In genomic region chr13:114199961-114200672, GRCh38 we compare ENCODE assay signal across 22 cellular contexts. TPM values are rescaled to one million over a fixed set of nuclear protein-coding genes. Genes with fewer than 3 reads are reported as not detected.
A peak's percentile ranks its signal among the peaks of the same experiment; 100 is the strongest.
DNase-seq lines count a peak whose midpoint lies in the region; ATAC-seq, FAIRE-seq and TF ChIP-seq lines count a peak whose summit lies in the region.
"Had no signal": no experiment of that assay in that cellular context is flagged by ENCODE, and none has a peak within 500 bp of the region (broad histone marks: within the 10 kb centered on the region; RNA-seq: fewer than 3 reads in every experiment).

No MANE protein-coding gene starts in this region.

- H3K18ac ChIP-seq in H1 (ENCODE audit: extremely low read depth, low read length): no peak overlapping the region

- no peak overlapping the region for H3K4me2 ChIP-seq in H1 (ENCODE audit: insufficient read depth in 1 of 2, low read depth in 2 of 2, low read length in 2 of 2)
- peak overlapping the region; percentile 63 for H3K4me2 ChIP-seq in osteoblast (ENCODE audit: insufficient read depth, low read length)

- no peak overlapping the region for H3K23ac ChIP-seq in H1 (ENCODE audit: insufficient read length)

- peak overlapping the region; percentile 76 for H2AFZ ChIP-seq in H1 (ENCODE audit: low read length)
- H2AFZ ChIP-seq in osteoblast (ENCODE audit: low read length): peak overlapping the region; percentile 68

- H2BK15ac ChIP-seq in H1 (ENCODE audit: low read length): 0 out of 2 replicates have a peak overlapping the region, but pooled peaks have one; percentile 46

- TF ChIP-seq EP300 in H1 (IDR thresholded peaks at IDR 0.05; ENCODE audit: borderline replicate concordance in 1 of 2, low read depth in 2 of 2, low read length in 2 of 2): no peak

- DNase-seq in right cardiac atrium: no peak
- no peak for DNase-seq in left ventricle myocardium superior
- no peak for DNase-seq in H1 (ENCODE audit: low read depth in 1 of 2, low spot score in 2 of 2)
- DNase-seq in osteoblast (ENCODE audit: insufficient read length, low spot score, missing footprints): no peak
- no peak for DNase-seq in NCI-H748 (lab: John Stamatoyannopoulos, UW; ENCODE audit: unreplicated experiment)
- DNase-seq in AG08396 (ENCODE audit: low spot score): no peak
- DNase-seq: ACHN; activated naive CD4-positive, alpha-beta T cell treated with anti-CD3 and anti-CD28 coated beads for 36 hours; CD8-positive, alpha-beta memory T cell; colonic mucosa; foreskin melanocyte; left cardiac atrium; MM.1S; mucosa of descending colon; NCI-H1694 treated with DMSO at 0.1 percent for 48 hours; tibial artery had no signal

- no peak overlapping the region for H2BK12ac ChIP-seq in H1 (ENCODE audit: low read depth, low read length)

- H3K27me3 ChIP-seq in right cardiac atrium (ENCODE audit: control insufficient read depth, insufficient read depth) (no peaks in the 10 kb centered on the region), H1 (replicated peaks in 1 of 4; ENCODE audit: control insufficient read depth in 3 of 4, extremely low read depth in 1 of 4, insufficient read depth in 3 of 4, low read length in 3 of 4) (no peaks in the 10 kb centered on the region), osteoblast (ENCODE audit: insufficient read depth, low read length) (peaks cover 40% of the 10 kb centered on the region)
- H3K27me3 ChIP-seq: colonic mucosa had no signal

- H4K20me1 ChIP-seq in H1 (replicated peaks in 1 of 2; ENCODE audit: control insufficient read depth in 1 of 2, insufficient read depth in 2 of 2, low read length in 2 of 2) (no peaks in the 10 kb centered on the region), osteoblast (ENCODE audit: insufficient read depth, low read length) (no peaks in the 10 kb centered on the region)

- POLR2A ChIA-PET in H1 (lab: Charles Lee; ENCODE audit: partially characterized antibody): no interaction called here

- no peak overlapping the region for H2AK5ac ChIP-seq in H1 (ENCODE audit: low read depth, low read length)

- H3K27ac ChIP-seq in right cardiac atrium (ENCODE audit: low read length): no peak overlapping the region
- no peak overlapping the region for H3K27ac ChIP-seq in H1 (ENCODE audit: low read depth, low read length)
- no peak overlapping the region for H3K27ac ChIP-seq in osteoblast (ENCODE audit: low read depth, low read length)
- H3K27ac ChIP-seq: colonic mucosa, tibial artery had no signal

- no peak for TF ChIP-seq POLR2A in H1 (IDR thresholded peaks at IDR 0.05; ENCODE audit: control extremely low read depth in 1 of 2, low read depth in 2 of 2, low read length in 2 of 2)

- H4K5ac ChIP-seq in H1 (ENCODE audit: insufficient read length, low read depth, low read length): no peak overlapping the region

- H3K36me3 ChIP-seq in H1 (ENCODE audit: control insufficient read depth in 2 of 4, insufficient read depth in 4 of 4, low read length in 3 of 4) (no peaks in the 10 kb centered on the region), osteoblast (ENCODE audit: insufficient read depth, low read length) (no peaks in the 10 kb centered on the region)
- H3K36me3 ChIP-seq: colonic mucosa, tibial artery had no signal

- TF ChIP-seq CTCF in H1 (IDR thresholded peaks at IDR 0.05; ENCODE audit: control extremely low read depth in 1 of 3, insufficient read depth in 1 of 3, low read depth in 1 of 3, low read length in 3 of 3) (no peak), osteoblast (IDR thresholded peaks at IDR 0.05; ENCODE audit: extremely low read depth, low read depth, low read length) (no peak)

- H3K56ac ChIP-seq in H1 (replicated peaks; ENCODE audit: insufficient read length, low read depth, low read length): no peak overlapping the region

- intact Hi-C loops in right cardiac atrium (cut with DNase I) (no loop called here), left ventricle myocardium superior (cut with micrococcal nuclease) (no loop called here)

- ATAC-seq in right cardiac atrium (no peak), left ventricle myocardium superior (no peak), GM18519 (IDR thresholded peaks at IDR 0.05; ENCODE audit: low FRiP score, unreplicated experiment) (no peak)
- ATAC-seq in activated CD4-positive, CD25-positive, alpha-beta regulatory T cell treated with anti-CD3 and anti-CD28 coated beads, Interleukin-2, amount 50 U/mL, for 24 hours: no peak
- ATAC-seq: left cardiac atrium, mucosa of descending colon had no signal

- TF ChIP-seq RAD21 in H1 (IDR thresholded peaks at IDR 0.05 in 1 of 2, conservative IDR thresholded peaks at IDR 0.05 in 1 of 2; ENCODE audit: low read depth in 2 of 2, low read length in 2 of 2): no peak

- H3K23me2 ChIP-seq in H1 (ENCODE audit: low read depth, low read length): no peaks in the 10 kb centered on the region

- H3K14ac ChIP-seq in H1 (ENCODE audit: insufficient read length): no peak overlapping the region

- H3K79me1 ChIP-seq in H1 (ENCODE audit: low read depth, low read length): no peaks in the 10 kb centered on the region

- no peak overlapping the region for H4K91ac ChIP-seq in H1 (replicated peaks; ENCODE audit: insufficient read length, low read length)

- no peak overlapping the region for H4K8ac ChIP-seq in H1 (ENCODE audit: extremely low read depth, insufficient read depth, low read length)

- no peaks in the 10 kb centered on the region for H3K9me3 ChIP-seq in right cardiac atrium (ENCODE audit: control insufficient read depth, low read length)
- H3K9me3 ChIP-seq in H1 (ENCODE audit: insufficient read depth in 2 of 2, low read depth in 1 of 2, low read length in 1 of 2): peaks cover 4 to 10% of the 10 kb centered on the region in 2 experiments; a peak in 1 of 4 replicates
- H3K9me3 ChIP-seq in osteoblast (ENCODE audit: low read depth, low read length): no peaks in the 10 kb centered on the region
- H3K9me3 ChIP-seq: colonic mucosa, mucosa of descending colon, tibial artery had no signal

- H3K4me1 ChIP-seq in right cardiac atrium (ENCODE audit: control insufficient read depth, insufficient read depth, low read length) (no peaks in the 10 kb centered on the region), H1 (replicated peaks in 1 of 4; ENCODE audit: control insufficient read depth in 3 of 4, insufficient read depth in 4 of 4, low read length in 3 of 4) (peaks cover 0 to 4% (median 2%) of the 10 kb centered on the region in 4 experiments; a peak in 4 of 7 replicates), osteoblast (ENCODE audit: insufficient read depth, low read length) (peaks cover 3% of the 10 kb centered on the region)
- H3K4me1 ChIP-seq: colonic mucosa, tibial artery had no signal

- no peak overlapping the region for H3K4ac ChIP-seq in H1 (replicated peaks; ENCODE audit: insufficient read length, low read depth, low read length)

- H3K79me2 ChIP-seq in H1 (ENCODE audit: control insufficient read depth in 1 of 2, insufficient read depth in 2 of 2, low read length in 2 of 2) (no peaks in the 10 kb centered on the region), osteoblast (ENCODE audit: insufficient read depth, low read length) (no peaks in the 10 kb centered on the region)

- FAIRE-seq in H1 (lab: Jason Lieb, UNC): no peak
- FAIRE-seq: TTC549 had no signal

- CTCF ChIA-PET in H1 (lab: Charles Lee; ENCODE audit: partially characterized antibody): interaction anchor here (0.6 kb wide), 1 partner anchor 10 kb away, joined by 3 read pairs; no protein-coding TSS in a partner anchor

- H3K4me3 ChIP-seq in right cardiac atrium (ENCODE audit: low read length) (peak overlapping the region; percentile 0), H1 (ENCODE audit: extremely low read depth in 1 of 4, insufficient read depth in 2 of 4, low read depth in 3 of 4, low read length in 4 of 4) (no peak overlapping the region), osteoblast (ENCODE audit: insufficient read depth, low read length) (peak overlapping the region; percentile 45)
- H3K4me3 ChIP-seq: colonic mucosa, mucosa of descending colon, tibial artery had no signal

- H3K9ac ChIP-seq in H1 (replicated peaks in 1 of 4; ENCODE audit: extremely low read depth in 1 of 4, low read depth in 3 of 4, low read length in 3 of 4): no peak overlapping the region

- no peak overlapping the region for H2BK5ac ChIP-seq in H1 (ENCODE audit: low read depth, low read length)

- H2BK20ac ChIP-seq in H1 (ENCODE audit: low read length): no peak overlapping the region

- no peak overlapping the region for H2BK120ac ChIP-seq in H1 (replicated peaks; ENCODE audit: low read depth, low read length)

- WGBS in right cardiac atrium: 26% methylated on average over 48 of the region's 51 CpGs
- WGBS in H1 (ENCODE audit: extremely low coverage in 1 of 2, insufficient coverage in 1 of 2, insufficient read length in 1 of 2, insufficient replicate concordance in 2 of 2, low coverage in 1 of 2, low lambda C conversion rate in 2 of 2, missing lambda C conversion rate in 1 of 2), 2 experiments: 91% methylated on average over 14 of the region's 51 CpGs; no CpG with 5 or more reads in 1 of the 2 experiments

TF ChIP-seq in H1, 55 proteins besides CTCF, POLR2A, EP300 and RAD21 (continues in another document):
- no peak for TF ChIP-seq TAF7 (optimal IDR thresholded peaks at IDR 0.05; ENCODE audit: borderline replicate concordance, low read depth, low read length)
- TF ChIP-seq TCF12 (IDR thresholded peaks at IDR 0.05; ENCODE audit: low read depth, low read length): no peak

RNA-seq across cellular contexts. Expression of gene CFAP97D2, which starts 21.1 kb away (rescaled TPM):
- total RNA-seq in right cardiac atrium (not detected), left ventricle myocardium superior (not detected), osteoblast (not detected in 2 replicates)
- polyA plus RNA-seq in right cardiac atrium (not detected), H1 (2011; rRNA removed) (not detected in 2 replicates)
- not detected in 2 replicates for total RNA-seq in H1 (2021; fragmentation: NEBNext Ultra II Directional; extraction: Animal tissue kit (Norgen Biotek cat#: 25700))
- polyA plus RNA-seq in H1 (2011; cell fraction: cytosol; rRNA removed): not detected
- polyA plus RNA-seq in H1 (2011; cell fraction: nucleus; rRNA removed): not detected
- not detected in 4 replicates for polyA plus RNA-seq in H1 (2012, experiment 1 of 2)
- not detected for polyA plus RNA-seq in H1 (2012, experiment 2 of 2)
- not detected for polyA plus RNA-seq in H1 (2013, experiment 1 of 2)
- not detected for polyA plus RNA-seq in H1 (2013, experiment 2 of 2)
- polyA minus RNA-seq in H1 (2011; rRNA and poly(A)+ RNA removed): not detected in 2 replicates
- not detected for polyA minus RNA-seq in H1 (2011; cell fraction: cytosol; rRNA and poly(A)+ RNA removed)
- polyA minus RNA-seq in H1 (2011; cell fraction: nucleus; rRNA and poly(A)+ RNA removed): not detected
- total RNA-seq: activated CD4-positive, alpha-beta T cell treated with anti-CD3 and anti-CD28 coated beads, Interleukin-2, amount 10 ng/mL, durations not matched to agents 24 days and 14 days; CD8-positive, alpha-beta memory T cell; colonic mucosa; H4; left cardiac atrium; mucosa of descending colon; omental fat pad had no signal

RNA-seq across cellular contexts. Expression of gene CDC16, which starts 34.6 kb away (rescaled TPM):
- 10 to 100 TPM; 35.6 to 52.7 (median 41.5) TPM for total RNA-seq in right cardiac atrium
- 39.0 TPM for polyA plus RNA-seq in right cardiac atrium
- total RNA-seq in left ventricle myocardium superior: 35.9 TPM
- total RNA-seq in H1 (2021; fragmentation: NEBNext Ultra II Directional; extraction: Animal tissue kit (Norgen Biotek cat#: 25700)): 78.7 and 83.4 TPM in 2 replicates
- 36.3 and 42.5 TPM in 2 replicates for polyA plus RNA-seq in H1 (2011; rRNA removed)
- polyA plus RNA-seq in H1 (2011; cell fraction: cytosol; rRNA removed): 58.5 TPM
- polyA plus RNA-seq in H1 (2011; cell fraction: nucleus; rRNA removed): 53.2 TPM
- 57.0 to 70.3 TPM (median 61.3 TPM) in 4 replicates for polyA plus RNA-seq in H1 (2012, experiment 1 of 2)
- 7.9 TPM for polyA plus RNA-seq in H1 (2012, experiment 2 of 2)
- 55.1 TPM for polyA plus RNA-seq in H1 (2013, experiment 1 of 2)
- 53.8 TPM for polyA plus RNA-seq in H1 (2013, experiment 2 of 2)
- polyA minus RNA-seq in H1 (2011; rRNA and poly(A)+ RNA removed): 69.3 and 80.0 TPM in 2 replicates
- polyA minus RNA-seq in H1 (2011; cell fraction: cytosol; rRNA and poly(A)+ RNA removed): 36.5 TPM
- 104 TPM for polyA minus RNA-seq in H1 (2011; cell fraction: nucleus; rRNA and poly(A)+ RNA removed)
- total RNA-seq in osteoblast: 82.2 and 85.7 TPM in 2 replicates

Comparison
In these comparisons a context has a peak if more than half of its experiments do, and no peak if none do; other contexts are left out.
1. H3K4me3 ChIP-seq: peak in right cardiac atrium (single experiment) and osteoblast (single experiment); none in H1 (0 of 4).